Comparison of ENCODE assay signal across 1 cellular context in the genomic region with DNA sequence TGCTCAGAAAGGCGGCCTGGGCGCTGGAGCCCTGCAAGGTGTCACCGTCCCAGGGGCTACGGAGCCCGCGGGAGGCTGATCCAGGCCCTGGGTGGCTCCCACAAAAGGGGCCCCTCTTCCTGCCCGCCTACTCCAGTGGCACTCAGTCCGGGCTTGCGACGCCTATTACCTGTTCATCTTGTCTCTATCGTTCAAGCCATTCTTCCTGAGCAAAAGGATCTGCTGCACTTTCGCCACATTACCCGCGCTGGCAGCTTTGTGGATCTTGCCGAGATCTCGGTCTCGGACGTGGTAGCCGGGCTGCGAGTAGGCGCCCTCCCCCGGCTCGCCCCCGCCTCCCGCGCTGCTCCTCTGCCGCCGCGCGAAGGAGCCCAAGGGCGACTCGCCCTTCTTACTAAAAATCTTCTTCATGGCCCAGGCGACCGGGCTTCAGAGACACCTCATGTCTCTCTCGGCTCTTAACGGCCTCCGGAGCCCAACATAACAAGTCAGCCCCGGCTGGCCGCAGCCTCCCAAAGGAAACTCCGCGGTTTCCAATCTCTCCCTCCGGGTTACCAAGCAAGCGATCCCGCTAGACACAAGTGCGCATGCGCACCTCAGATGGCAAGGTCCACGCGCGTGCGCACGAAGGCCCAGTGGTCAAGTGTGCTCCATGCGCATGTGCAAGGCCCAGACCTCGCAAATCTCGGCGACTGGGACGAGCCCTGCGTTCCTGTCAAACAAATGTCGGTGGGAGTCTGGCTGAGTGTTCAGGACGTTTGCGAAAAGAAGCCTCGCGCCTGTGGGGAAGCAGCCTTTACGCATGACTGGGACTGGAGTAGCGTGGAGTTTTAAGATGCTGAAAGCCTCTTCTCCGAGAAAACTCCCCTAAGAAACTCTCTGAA.
TF ChIP-seq lines count a peak whose summit lies in the region.

Gene ANKRD26, minus strand, starts transcription at position 579 of the 884 bp plus-strand sequence. Its CDS starts 168 bp downstream, at position 411.

TF ChIP-seq in GM23338, 12 proteins besides CTCF, POLR2A, EP300 and RAD21 (continued from another document):
- TF ChIP-seq, protein P1, sequence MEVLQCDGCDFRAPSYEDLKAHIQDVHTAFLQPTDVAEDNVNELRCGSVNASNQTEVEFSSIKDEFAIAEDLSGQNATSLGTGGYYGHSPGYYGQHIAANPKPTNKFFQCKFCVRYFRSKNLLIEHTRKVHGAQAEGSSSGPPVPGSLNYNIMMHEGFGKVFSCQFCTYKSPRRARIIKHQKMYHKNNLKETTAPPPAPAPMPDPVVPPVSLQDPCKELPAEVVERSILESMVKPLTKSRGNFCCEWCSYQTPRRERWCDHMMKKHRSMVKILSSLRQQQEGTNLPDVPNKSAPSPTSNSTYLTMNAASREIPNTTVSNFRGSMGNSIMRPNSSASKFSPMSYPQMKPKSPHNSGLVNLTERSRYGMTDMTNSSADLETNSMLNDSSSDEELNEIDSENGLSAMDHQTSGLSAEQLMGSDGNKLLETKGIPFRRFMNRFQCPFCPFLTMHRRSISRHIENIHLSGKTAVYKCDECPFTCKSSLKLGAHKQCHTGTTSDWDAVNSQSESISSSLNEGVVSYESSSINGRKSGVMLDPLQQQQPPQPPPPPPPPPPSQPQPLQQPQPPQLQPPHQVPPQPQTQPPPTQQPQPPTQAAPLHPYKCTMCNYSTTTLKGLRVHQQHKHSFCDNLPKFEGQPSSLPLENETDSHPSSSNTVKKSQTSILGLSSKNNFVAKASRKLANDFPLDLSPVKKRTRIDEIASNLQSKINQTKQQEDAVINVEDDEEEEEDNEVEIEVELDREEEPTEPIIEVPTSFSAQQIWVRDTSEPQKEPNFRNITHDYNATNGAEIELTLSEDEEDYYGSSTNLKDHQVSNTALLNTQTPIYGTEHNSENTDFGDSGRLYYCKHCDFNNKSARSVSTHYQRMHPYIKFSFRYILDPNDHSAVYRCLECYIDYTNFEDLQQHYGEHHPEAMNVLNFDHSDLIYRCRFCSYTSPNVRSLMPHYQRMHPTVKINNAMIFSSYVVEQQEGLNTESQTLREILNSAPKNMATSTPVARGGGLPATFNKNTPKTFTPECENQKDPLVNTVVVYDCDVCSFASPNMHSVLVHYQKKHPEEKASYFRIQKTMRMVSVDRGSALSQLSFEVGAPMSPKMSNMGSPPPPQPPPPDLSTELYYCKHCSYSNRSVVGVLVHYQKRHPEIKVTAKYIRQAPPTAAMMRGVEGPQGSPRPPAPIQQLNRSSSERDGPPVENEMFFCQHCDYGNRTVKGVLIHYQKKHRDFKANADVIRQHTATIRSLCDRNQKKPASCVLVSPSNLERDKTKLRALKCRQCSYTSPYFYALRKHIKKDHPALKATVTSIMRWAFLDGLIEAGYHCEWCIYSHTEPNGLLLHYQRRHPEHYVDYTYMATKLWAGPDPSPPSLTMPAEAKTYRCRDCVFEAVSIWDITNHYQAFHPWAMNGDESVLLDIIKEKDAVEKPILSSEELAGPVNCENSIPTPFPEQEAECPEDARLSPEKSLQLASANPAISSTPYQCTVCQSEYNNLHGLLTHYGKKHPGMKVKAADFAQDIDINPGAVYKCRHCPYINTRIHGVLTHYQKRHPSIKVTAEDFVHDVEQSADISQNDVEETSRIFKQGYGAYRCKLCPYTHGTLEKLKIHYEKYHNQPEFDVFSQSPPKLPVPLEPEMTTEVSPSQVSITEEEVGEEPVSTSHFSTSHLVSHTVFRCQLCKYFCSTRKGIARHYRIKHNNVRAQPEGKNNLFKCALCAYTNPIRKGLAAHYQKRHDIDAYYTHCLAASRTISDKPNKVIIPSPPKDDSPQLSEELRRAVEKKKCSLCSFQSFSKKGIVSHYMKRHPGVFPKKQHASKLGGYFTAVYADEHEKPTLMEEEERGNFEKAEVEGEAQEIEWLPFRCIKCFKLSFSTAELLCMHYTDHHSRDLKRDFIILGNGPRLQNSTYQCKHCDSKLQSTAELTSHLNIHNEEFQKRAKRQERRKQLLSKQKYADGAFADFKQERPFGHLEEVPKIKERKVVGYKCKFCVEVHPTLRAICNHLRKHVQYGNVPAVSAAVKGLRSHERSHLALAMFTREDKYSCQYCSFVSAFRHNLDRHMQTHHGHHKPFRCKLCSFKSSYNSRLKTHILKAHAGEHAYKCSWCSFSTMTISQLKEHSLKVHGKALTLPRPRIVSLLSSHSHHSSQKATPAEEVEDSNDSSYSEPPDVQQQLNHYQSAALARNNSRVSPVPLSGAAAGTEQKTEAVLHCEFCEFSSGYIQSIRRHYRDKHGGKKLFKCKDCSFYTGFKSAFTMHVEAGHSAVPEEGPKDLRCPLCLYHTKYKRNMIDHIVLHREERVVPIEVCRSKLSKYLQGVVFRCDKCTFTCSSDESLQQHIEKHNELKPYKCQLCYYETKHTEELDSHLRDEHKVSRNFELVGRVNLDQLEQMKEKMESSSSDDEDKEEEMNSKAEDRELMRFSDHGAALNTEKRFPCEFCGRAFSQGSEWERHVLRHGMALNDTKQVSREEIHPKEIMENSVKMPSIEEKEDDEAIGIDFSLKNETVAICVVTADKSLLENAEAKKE (CRISPR knock-in tag; IDR thresholded peaks at IDR 0.05), result no peak
